ENCODE assay signal across 20 cellular contexts in genomic region chr4:123312951-123313592, GRCh38.
DNase-seq lines count a peak whose midpoint lies in the region; ATAC-seq, FAIRE-seq and TF ChIP-seq lines count a peak whose summit lies in the region.
"Had no signal": no experiment of that assay in that cellular context is flagged by ENCODE, and none has a peak within 500 bp of the region (broad histone marks: within the 10 kb centered on the region; RNA-seq: fewer than 3 reads in every experiment).

No MANE protein-coding gene starts in this region.

- H3K9ac ChIP-seq in endothelial cell of umbilical vein (replicated peaks; ENCODE audit: extremely low read depth, insufficient read depth, low read length): no peak overlapping the region

- H3K27me3 Mint-ChIP-seq in Caco-2 (ENCODE audit: insufficient read depth, unreplicated experiment) (no peaks in the 10 kb centered on the region), WTC11 (ENCODE audit: low read depth) (no peaks in the 10 kb centered on the region), nephron progenitor cell (ENCODE audit: low read depth, poor library complexity) (no peaks in the 10 kb centered on the region)
- H3K27me3 Mint-ChIP-seq: B cell; CD4-positive, CD25-positive, alpha-beta regulatory T cell had no signal

- no peak overlapping the region for H3K27ac ChIP-seq in endothelial cell of umbilical vein (ENCODE audit: insufficient read depth, low read depth, low read length)
- H3K27ac ChIP-seq: HL-60, SK-N-MC had no signal

- H3K9me1 ChIP-seq in endothelial cell of umbilical vein (replicated peaks; ENCODE audit: control insufficient read depth, extremely low read depth, insufficient read depth, low read length): no peaks in the 10 kb centered on the region

- dilution Hi-C loops in endothelial cell of umbilical vein (cut with MboI; ENCODE audit: extremely low pct_ligation_motif_present, low sequenced_read_pairs): no loop called here

- CTCF ChIA-PET in Caco-2 (lab: Charles Lee): interaction anchor here (0.6 kb wide), 1 partner anchor 86 kb away, joined by 3 read pairs; no protein-coding TSS in a partner anchor
- CTCF ChIA-PET in WTC11 (lab: Charles Lee): interaction anchor here (1.4 kb wide), 1 partner anchor 9 kb away, joined by 4 read pairs; no protein-coding TSS in a partner anchor
- CTCF ChIA-PET in endothelial cell of umbilical vein (lab: Charles Lee): interaction anchor here (0.8 kb wide), 1 partner anchor 11 kb away, joined by 3 read pairs; no protein-coding TSS in a partner anchor

- H3K9me3 ChIP-seq in Caco-2: no peaks in the 10 kb centered on the region
- no peaks in the 10 kb centered on the region for H3K9me3 ChIP-seq in endothelial cell of umbilical vein (replicated peaks; ENCODE audit: control insufficient read depth, insufficient read depth, low read length)

- H3K9me3 Mint-ChIP-seq in Caco-2 (ENCODE audit: unreplicated experiment) (no peaks in the 10 kb centered on the region), WTC11 (peaks cover 17% of the 10 kb centered on the region), nephron progenitor cell (peaks cover 12% of the 10 kb centered on the region)
- H3K9me3 Mint-ChIP-seq: HFFc6 had no signal

- peaks cover 20% of the 10 kb centered on the region for H3K4me1 ChIP-seq in Caco-2
- no peaks in the 10 kb centered on the region for H3K4me1 ChIP-seq in endothelial cell of umbilical vein (ENCODE audit: control insufficient read depth, extremely low read depth, insufficient read depth, low read length)

- H3K4me2 ChIP-seq in endothelial cell of umbilical vein (ENCODE audit: insufficient read depth, low read length): no peak overlapping the region

- DNase-seq in Caco-2 (peak in 1 of 2 experiments; percentile 18), WTC11 (ENCODE audit: low spot score) (no peak), endothelial cell of umbilical vein (ENCODE audit: low read depth, low spot score) (no peak), nephron progenitor cell (no peak), NCI-H510A treated with DMSO at 0.1 percent for 48 hours (lab: John Stamatoyannopoulos, UW) (no peak), NCI-H146 treated with DMSO at 0.1 percent for 48 hours (lab: John Stamatoyannopoulos, UW; ENCODE audit: unreplicated experiment) (no peak), ureter (ENCODE audit: low spot score) (no peak)
- DNase-seq: CD4-positive, CD25-positive, alpha-beta regulatory T cell; GF-D8; HFFc6; NCI-H1105; NCI-H1694 treated with DMSO at 0.1 percent for 48 hours; NCI-H2107; NCI-H510A; NCI-H82; SHP77 had no signal

- peak; percentile 59 for FAIRE-seq in endothelial cell of umbilical vein (lab: Jason Lieb, UNC)

- no peak for TF ChIP-seq CTCF in Caco-2 (IDR thresholded peaks at IDR 0.05; ENCODE audit: insufficient read depth in 1 of 2, low read depth in 1 of 2, low read length in 1 of 2, severe bottlenecking in 1 of 2, unreplicated experiment in 1 of 2)
- no peak for TF ChIP-seq CTCF in WTC11 (IDR thresholded peaks at IDR 0.05)
- no peak for TF ChIP-seq CTCF in endothelial cell of umbilical vein (IDR thresholded peaks at IDR 0.05; ENCODE audit: extremely low read depth in 1 of 2, insufficient read depth in 1 of 2, low read depth in 1 of 2, low read length in 2 of 2)
- TF ChIP-seq CTCF in nephron progenitor cell (IDR thresholded peaks at IDR 0.05): no peak

- H3K4me3 ChIP-seq in Caco-2 (ENCODE audit: low read depth, low read length): no peak overlapping the region
- no peak overlapping the region for H3K4me3 ChIP-seq in endothelial cell of umbilical vein (replicated peaks in 1 of 3; ENCODE audit: insufficient read depth in 1 of 3, low read depth in 1 of 3, low read length in 3 of 3)
- H3K4me3 ChIP-seq: SK-N-MC had no signal

- ATAC-seq in WTC11: peak; percentile 68
- ATAC-seq in HG02763 (IDR thresholded peaks at IDR 0.05; ENCODE audit: unreplicated experiment): no peak

- H2AFZ ChIP-seq in endothelial cell of umbilical vein (ENCODE audit: low read depth, low read length): no peak overlapping the region

- POLR2A ChIA-PET in Caco-2 (lab: Charles Lee) (no interaction called here), WTC11 (lab: Charles Lee) (interaction anchor here (0.7 to 1.2 kb wide), 2 partner anchors 8 to 37 kb away, joined by 3 to 5 read pairs; no protein-coding TSS in a partner anchor), endothelial cell of umbilical vein (lab: Charles Lee) (no interaction called here)

- H3K4me3 Mint-ChIP-seq in Caco-2 (ENCODE audit: unreplicated experiment) (no peak overlapping the region), WTC11 (no peak overlapping the region), nephron progenitor cell (no peak overlapping the region)
- H3K4me3 Mint-ChIP-seq: B cell; CD4-positive, CD25-positive, alpha-beta regulatory T cell; HFFc6 had no signal

- intact Hi-C loops in Caco-2 (cut with micrococcal nuclease; ENCODE audit: unreplicated experiment): no loop called here
- intact Hi-C loops in endothelial cell of umbilical vein (cut with micrococcal nuclease): no loop called here

- H3K27me3 ChIP-seq in Caco-2 (replicated peaks; ENCODE audit: control insufficient read depth, insufficient read depth, low read length): no peaks in the 10 kb centered on the region
- H3K27me3 ChIP-seq in endothelial cell of umbilical vein (ENCODE audit: control insufficient read depth in 2 of 2, insufficient read depth in 2 of 2, low read length in 2 of 2): no peaks in the 10 kb centered on the region

- H3K4me1 Mint-ChIP-seq in Caco-2 (ENCODE audit: low read depth, unreplicated experiment) (peaks cover 10% of the 10 kb centered on the region), WTC11 (peaks cover 23% of the 10 kb centered on the region), nephron progenitor cell (peaks cover 17% of the 10 kb centered on the region)
- H3K4me1 Mint-ChIP-seq: B cell; CD4-positive, CD25-positive, alpha-beta regulatory T cell had no signal

- no peak for TF ChIP-seq POLR2A in endothelial cell of umbilical vein (IDR thresholded peaks at IDR 0.05; ENCODE audit: low read depth, low read length)

- H3K36me3 ChIP-seq in Caco-2 (ENCODE audit: control insufficient read depth, insufficient read depth, low read length): no peaks in the 10 kb centered on the region
- H3K36me3 ChIP-seq in endothelial cell of umbilical vein (ENCODE audit: control insufficient read depth in 2 of 2, extremely low read depth in 1 of 2, insufficient read depth in 2 of 2, low read length in 2 of 2): no peaks in the 10 kb centered on the region

- no peaks in the 10 kb centered on the region for H4K20me1 ChIP-seq in endothelial cell of umbilical vein (replicated peaks; ENCODE audit: control insufficient read depth, extremely low read depth, insufficient read depth, low read length)

- H3K27ac Mint-ChIP-seq in Caco-2 (ENCODE audit: unreplicated experiment) (peak overlapping the region; percentile 70), WTC11 (peak overlapping the region; percentile 10), nephron progenitor cell (peak overlapping the region; percentile 87)
- H3K27ac Mint-ChIP-seq: B cell; CD4-positive, CD25-positive, alpha-beta regulatory T cell; HFFc6 had no signal

- H3K79me2 ChIP-seq in endothelial cell of umbilical vein (ENCODE audit: control insufficient read depth, insufficient read depth, low read length): no peaks in the 10 kb centered on the region

- BruUV-seq in Caco-2 (replicated peaks; lab: Mats Ljungman, UMichigan) (no TSS peak), endothelial cell of umbilical vein (replicated peaks; lab: Mats Ljungman, UMichigan) (no TSS peak)

- H3K36me3 Mint-ChIP-seq in Caco-2 (ENCODE audit: insufficient read depth, unreplicated experiment) (peaks cover 5% of the 10 kb centered on the region), WTC11 (peaks cover 21% of the 10 kb centered on the region), nephron progenitor cell (ENCODE audit: low read depth) (peaks cover 51% of the 10 kb centered on the region)

TF ChIP-seq in WTC11, 78 proteins besides CTCF, POLR2A, EP300 and RAD21 (continues in another document):
- TF ChIP-seq, protein P1, sequence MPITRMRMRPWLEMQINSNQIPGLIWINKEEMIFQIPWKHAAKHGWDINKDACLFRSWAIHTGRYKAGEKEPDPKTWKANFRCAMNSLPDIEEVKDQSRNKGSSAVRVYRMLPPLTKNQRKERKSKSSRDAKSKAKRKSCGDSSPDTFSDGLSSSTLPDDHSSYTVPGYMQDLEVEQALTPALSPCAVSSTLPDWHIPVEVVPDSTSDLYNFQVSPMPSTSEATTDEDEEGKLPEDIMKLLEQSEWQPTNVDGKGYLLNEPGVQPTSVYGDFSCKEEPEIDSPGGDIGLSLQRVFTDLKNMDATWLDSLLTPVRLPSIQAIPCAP (CRISPR knock-in tag; IDR thresholded peaks at IDR 0.05): no peak
- no peak for TF ChIP-seq SP1 (CRISPR knock-in tag; conservative IDR thresholded peaks at IDR 0.05)

TF ChIP-seq in endothelial cell of umbilical vein, 7 proteins besides CTCF, POLR2A, EP300 and RAD21:
- TF ChIP-seq MAX (IDR thresholded peaks at IDR 0.05; ENCODE audit: insufficient read depth, insufficient read length) (no peak), GATA2 (IDR thresholded peaks at IDR 0.05; ENCODE audit: insufficient read depth, insufficient read length, low read depth, low read length) (no peak), MYC (IDR thresholded peaks at IDR 0.05; ENCODE audit: low read depth, low read length) (no peak), POLR2AphosphoS5 (IDR thresholded peaks at IDR 0.05; ENCODE audit: insufficient read depth, low read depth, low read length) (no peak), JUN (IDR thresholded peaks at IDR 0.05; ENCODE audit: borderline replicate concordance, insufficient read depth, insufficient read length, low read depth) (no peak), EZH2 (IDR thresholded peaks at IDR 0.05; ENCODE audit: borderline replicate concordance, low read depth, low read length, severe bottlenecking) (no peak), FOS (IDR thresholded peaks at IDR 0.05; ENCODE audit: borderline replicate concordance, insufficient read depth, low read length) (no peak)
TF ChIP-seq in endothelial cell of umbilical vein: peak in this region for 0.

Comparison
In these comparisons a context has a peak if more than half of its experiments do, and no peak if none do; other contexts are left out.
1. H3K27ac Mint-ChIP-seq: peak in every context shown above with its lines; median percentile 87 in nephron progenitor cell; 70 in Caco-2; 10 in WTC11.